Comparison of ENCODE assay signal across 14 cellular contexts in the genomic region with DNA sequence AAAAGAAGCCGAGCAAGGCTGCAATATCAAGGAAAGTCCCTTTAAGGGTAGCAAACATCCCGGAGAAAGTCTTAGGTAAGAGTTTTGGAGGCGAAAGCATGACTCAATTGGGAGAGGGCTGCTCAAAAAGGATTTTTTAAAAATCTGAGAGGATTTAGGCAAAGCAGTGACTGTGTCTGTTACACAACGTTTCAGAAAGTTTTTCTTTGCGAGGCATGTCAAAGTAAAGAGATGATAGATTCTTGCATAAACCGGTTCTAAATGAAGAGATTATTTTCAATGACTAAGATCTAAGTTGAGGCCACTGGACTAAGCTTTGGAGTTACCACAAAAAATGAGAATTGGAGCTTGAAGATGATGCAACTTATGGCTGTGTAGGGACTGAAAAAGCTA. TPM values are rescaled to one million over a fixed set of nuclear protein-coding genes. Genes with fewer than 3 reads are reported as not detected.
A peak's percentile ranks its signal among the peaks of the same experiment; 100 is the strongest.
DNase-seq lines count a peak whose midpoint lies in the region; ATAC-seq and TF ChIP-seq lines count a peak whose summit lies in the region.
"Had no signal": no experiment of that assay in that cellular context is flagged by ENCODE, and none has a peak within 500 bp of the region (broad histone marks: within the 10 kb centered on the region; RNA-seq: fewer than 3 reads in every experiment).

No MANE protein-coding gene starts in this region.

- no peaks in the 10 kb centered on the region for H3K27me3 ChIP-seq in smooth muscle cell (ENCODE audit: low read depth)
- no peaks in the 10 kb centered on the region for H3K27me3 ChIP-seq in neuronal stem cell (ENCODE audit: control insufficient read depth in 3 of 3, insufficient read depth in 3 of 3, low read depth in 1 of 3, low read length in 3 of 3)
- no peaks in the 10 kb centered on the region for H3K27me3 ChIP-seq in right lobe of liver

- H3F3A ChIP-seq in smooth muscle cell (ENCODE audit: low read depth), result peaks cover 6% of the 10 kb centered on the region

- no peaks in the 10 kb centered on the region for H3K36me3 ChIP-seq in smooth muscle cell (ENCODE audit: low read depth)
- no peaks in the 10 kb centered on the region for H3K36me3 ChIP-seq in neuronal stem cell (replicated peaks in 1 of 2; ENCODE audit: control insufficient read depth in 2 of 2, insufficient read depth in 2 of 2, low read length in 2 of 2)
- no peaks in the 10 kb centered on the region for H3K36me3 ChIP-seq in right lobe of liver

- no peak overlapping the region for H2BK120ac ChIP-seq in neuronal stem cell (ENCODE audit: low read depth, low read length)

- H2BK12ac ChIP-seq in neuronal stem cell (ENCODE audit: low read length), result no peak overlapping the region

- H3K14ac ChIP-seq in neuronal stem cell (ENCODE audit: low read length), result no peak overlapping the region

- ATAC-seq in HG03354 (IDR thresholded peaks at IDR 0.05; ENCODE audit: poor library complexity, severe bottlenecking, unreplicated experiment), result no peak
- ATAC-seq in right lobe of liver, result no peak
- ATAC-seq: natural killer cell had no signal

- H3K4me1 ChIP-seq in smooth muscle cell (ENCODE audit: low read depth), result peaks cover 11% of the 10 kb centered on the region
- H3K4me1 ChIP-seq in neuronal stem cell (ENCODE audit: control insufficient read depth in 2 of 2, insufficient read depth in 1 of 2, low read depth in 1 of 2, low read length in 2 of 2), result no peaks in the 10 kb centered on the region
- no peaks in the 10 kb centered on the region for H3K4me1 ChIP-seq in right lobe of liver

- no peak overlapping the region for H4K8ac ChIP-seq in neuronal stem cell (ENCODE audit: low read depth, low read length)

- H3K9ac ChIP-seq in smooth muscle cell (ENCODE audit: low read depth), result no peak overlapping the region
- no peak overlapping the region for H3K9ac ChIP-seq in neuronal stem cell (ENCODE audit: low read depth, low read length, poor library complexity)

- H2AFZ ChIP-seq in smooth muscle cell (ENCODE audit: low read depth), result no peak overlapping the region
- H2AFZ ChIP-seq in neuronal stem cell (ENCODE audit: low read length), result no peak overlapping the region

- H2BK15ac ChIP-seq in neuronal stem cell (ENCODE audit: low read length), result no peak overlapping the region

- no peak overlapping the region for H3K23ac ChIP-seq in neuronal stem cell (ENCODE audit: low read depth, low read length, poor library complexity)

- intact Hi-C loops in right lobe of liver (cut with DNase I), result no loop called here

- TF ChIP-seq CTCF in smooth muscle cell (IDR thresholded peaks at IDR 0.05; ENCODE audit: borderline replicate concordance, insufficient read depth, poor library complexity, severe bottlenecking) (no peak), right lobe of liver (IDR thresholded peaks at IDR 0.05) (no peak)

- H3K79me2 ChIP-seq in smooth muscle cell (ENCODE audit: low read depth), result no peaks in the 10 kb centered on the region

- H3K9me3 ChIP-seq in smooth muscle cell (replicated peaks; ENCODE audit: low read depth) (no peaks in the 10 kb centered on the region), neuronal stem cell (replicated peaks in 1 of 2; ENCODE audit: control insufficient read depth in 2 of 2, insufficient read depth in 1 of 2, low read depth in 1 of 2, low read length in 2 of 2) (no peaks in the 10 kb centered on the region), right lobe of liver (no peaks in the 10 kb centered on the region)

- WGBS in smooth muscle cell (ENCODE audit: low lambda C conversion rate), result 6% methylated on average over 6 of the region's 6 CpGs
- no CpG with 5 or more reads among the region's 6 CpGs for WGBS in neuronal stem cell (ENCODE audit: extremely low coverage in 2 of 2, insufficient read length in 2 of 2, insufficient replicate concordance in 1 of 2), 2 donors
- WGBS in right lobe of liver (ENCODE audit: insufficient coverage, low coverage, low lambda C conversion rate, missing lambda C conversion rate), result 53% methylated on average over 6 of the region's 6 CpGs

- H2BK5ac ChIP-seq in neuronal stem cell (ENCODE audit: low read length), result no peak overlapping the region

- no peaks in the 10 kb centered on the region for H3K79me1 ChIP-seq in neuronal stem cell (ENCODE audit: low read depth, low read length)

- H3K4me2 ChIP-seq in smooth muscle cell, result peak overlapping the region; percentile 67
- no peak overlapping the region for H3K4me2 ChIP-seq in neuronal stem cell (ENCODE audit: insufficient read depth, low read length, poor library complexity, severe bottlenecking)

- H2AK5ac ChIP-seq in neuronal stem cell (ENCODE audit: low read depth, low read length), result no peak overlapping the region

- H3K4ac ChIP-seq in neuronal stem cell (ENCODE audit: low read length), result no peak overlapping the region

- H4K20me1 ChIP-seq in smooth muscle cell (ENCODE audit: low read depth), result no peaks in the 10 kb centered on the region

- no peak overlapping the region for H4K91ac ChIP-seq in neuronal stem cell (ENCODE audit: low read depth, low read length, poor library complexity)

- peak; percentile 93 for DNase-seq in HCEC 1CT
- DNase-seq in SKM-1 (lab: John Stamatoyannopoulos, UW; ENCODE audit: unreplicated experiment), result peak; percentile 63
- peak; percentile 75 for DNase-seq in fibroblast of the conjunctiva (ENCODE audit: low read depth)
- DNase-seq in smooth muscle cell (lab: John Stamatoyannopoulos, UW; ENCODE audit: unreplicated experiment), result no peak
- no peak for DNase-seq in neuronal stem cell (ENCODE audit: low spot score)
- no peak for DNase-seq in NCI-H1417 treated with DMSO at 0.1 percent for 48 hours (lab: John Stamatoyannopoulos, UW)
- no peak for DNase-seq in right lobe of liver
- DNase-seq: activated CD8-positive, alpha-beta memory T cell treated with anti-CD3 and anti-CD28 coated beads, Interleukin-2, amount 50 U/mL, for 48 hours; amygdala; DMS153; kidney; natural killer cell; NCI-H2029 treated with DMSO at 0.1 percent for 48 hours had no signal

- H3K27ac ChIP-seq in smooth muscle cell (ENCODE audit: low read depth), result peak overlapping the region; percentile 88
- no peak overlapping the region for H3K27ac ChIP-seq in neuronal stem cell (replicated peaks; ENCODE audit: low read length)
- no peak overlapping the region for H3K27ac ChIP-seq in right lobe of liver

- no peak for TF ChIP-seq POLR2A in right lobe of liver (IDR thresholded peaks at IDR 0.05)

- no peak overlapping the region for H3K18ac ChIP-seq in neuronal stem cell (ENCODE audit: low read length)

- H3K4me3 ChIP-seq in smooth muscle cell, result no peak overlapping the region
- H3K4me3 ChIP-seq in neuronal stem cell (ENCODE audit: low read length in 2 of 2), result no peak overlapping the region
- no peak overlapping the region for H3K4me3 ChIP-seq in right lobe of liver

RNA-seq across cellular contexts. Expression of a gene that starts 43.7 kb away (rescaled TPM):
- total RNA-seq in smooth muscle cell (2.6 and 2.7 TPM in 2 replicates), right lobe of liver (under 1 TPM in 2 of 6 experiments, not detected in 4; 0.07 to 0.16 TPM)
- polyA plus RNA-seq in smooth muscle cell, result 1.9 and 2.1 TPM in 2 replicates
- polyA plus RNA-seq in neuronal stem cell (2013, experiment 1 of 2), result 0.93 TPM
- polyA plus RNA-seq in neuronal stem cell (2013, experiment 2 of 2), result 0.90 TPM
- total RNA-seq: natural killer cell had no signal

RNA-seq across cellular contexts. Expression of a gene that starts 49.1 kb away (rescaled TPM):
- total RNA-seq in smooth muscle cell (2.8 and 10.8 TPM in 2 replicates), right lobe of liver (1 to 10 TPM; 1.7 to 4.9 (median 3.1) TPM)
- 3.8 and 8.1 TPM in 2 replicates for polyA plus RNA-seq in smooth muscle cell
- polyA plus RNA-seq in neuronal stem cell (2013, experiment 1 of 2), result 10.3 TPM
- 11.6 TPM for polyA plus RNA-seq in neuronal stem cell (2013, experiment 2 of 2)

RNA-seq across cellular contexts. Expression of a gene that starts 49.2 kb away (rescaled TPM):
- total RNA-seq in smooth muscle cell (6.8 and 8.7 TPM in 2 replicates), right lobe of liver (1 to 10 TPM; 2.7 to 8.4 (median 4.5) TPM)
- polyA plus RNA-seq in smooth muscle cell, result 2.0 and 3.3 TPM in 2 replicates
- polyA plus RNA-seq in neuronal stem cell (2013, experiment 1 of 2), result 0.20 TPM
- 0.18 TPM for polyA plus RNA-seq in neuronal stem cell (2013, experiment 2 of 2)

Comparison
In these comparisons a context has a peak if more than half of its experiments do, and no peak if none do; other contexts are left out.
1. DNase-seq: peak in HCEC 1CT (single experiment), SKM-1 (single experiment) and fibroblast of the conjunctiva (single experiment); none in smooth muscle cell (single experiment), neuronal stem cell (single experiment), NCI-H1417 treated with DMSO at 0.1 percent for 48 hours (single experiment) and right lobe of liver (0 of 3).